ENCODE assay signal across 27 cellular contexts in genomic region chr21:45361033-45361997, GRCh38. TPM values are rescaled to one million over a fixed set of nuclear protein-coding genes. Genes with fewer than 3 reads are reported as not detected.
DNase-seq lines count a peak whose midpoint lies in the region; ATAC-seq, FAIRE-seq and TF ChIP-seq lines count a peak whose summit lies in the region.
"Had no signal": no experiment of that assay in that cellular context is flagged by ENCODE, and none has a peak within 500 bp of the region (broad histone marks: within the 10 kb centered on the region; RNA-seq: fewer than 3 reads in every experiment).

No MANE protein-coding gene starts in this region.

- peak; percentile 16 for DNase-seq in left ventricle myocardium superior
- no peak for DNase-seq in left ventricle myocardium inferior
- no peak for DNase-seq in K562 (ENCODE audit: extremely low read depth in 1 of 4, low spot score in 3 of 4)
- no peak for DNase-seq in mesenchymal stem cell
- DNase-seq in thyroid gland, result peak; percentile 71 to 77
- DNase-seq in NCI-H2196 (lab: John Stamatoyannopoulos, UW; ENCODE audit: unreplicated experiment), result no peak
- no peak for DNase-seq in D341Med (ENCODE audit: low spot score)
- DNase-seq: ACHN; activated CD8-positive, alpha-beta memory T cell treated with anti-CD3 and anti-CD28 coated beads for 24 hours; activated naive CD4-positive, alpha-beta T cell treated with anti-CD3 and anti-CD28 coated beads, Interleukin-2, amount 50 U/mL, for 16 hours; activated T-cell treated with anti-CD3 and anti-CD28 coated beads, Interleukin-2, amount 50 U/mL, for 72 hours; anterior cingulate cortex; cerebellar nuclear complex; effector CD4-positive, alpha-beta T cell; gastrocnemius medialis; Kasumi-1; left colon; NCI-H2029 treated with DMSO at 0.1 percent for 48 hours; RPMI8226; substantia nigra; T1000 had no signal

- H3K18ac ChIP-seq in mesenchymal stem cell (ENCODE audit: low read depth in 1 of 2, low read length in 2 of 2), result peak overlapping the region; percentile 85 to 86

- H3K27ac ChIP-seq in left ventricle myocardium inferior (replicated peaks), result no peak overlapping the region
- no peak overlapping the region for H3K27ac ChIP-seq in K562 (ENCODE audit: extremely low read depth, low read depth, low read length)
- H3K27ac ChIP-seq in mesenchymal stem cell (ENCODE audit: low read length, poor library complexity, severe bottlenecking), result peak overlapping the region; percentile 11
- peak overlapping the region; percentile 9 to 21 (median 17) for H3K27ac ChIP-seq in thyroid gland
- H3K27ac ChIP-seq: C4-2B, gastrocnemius medialis, neutrophil had no signal

- peak overlapping the region; percentile 80 to 98 for H2BK12ac ChIP-seq in mesenchymal stem cell (ENCODE audit: low read length in 2 of 2)

- FAIRE-seq in K562 (lab: Jason Lieb, UNC), result no peak
- FAIRE-seq: GM12878 had no signal

- H3K9me1 ChIP-seq in K562 (ENCODE audit: control insufficient read depth, insufficient read depth, low read length), result no peaks in the 10 kb centered on the region

- H3K9ac ChIP-seq in K562 (ENCODE audit: insufficient read depth in 1 of 2, low read depth in 2 of 2, low read length in 2 of 2) (peak overlapping the region in 1 of 2 experiments; percentile 46; a peak in 2 of 4 replicates), mesenchymal stem cell (ENCODE audit: low read length) (no peak overlapping the region)

- no peak for ATAC-seq in left ventricle myocardium superior
- peak; percentile 6; the same call in 2 of the 3 replicates for ATAC-seq in K562
- ATAC-seq in HG03196 (IDR thresholded peaks at IDR 0.05; ENCODE audit: unreplicated experiment), result no peak
- ATAC-seq: activated CD4-positive, CD25-positive, alpha-beta regulatory T cell treated with anti-CD3 and anti-CD28 coated beads, Interleukin-2, amount 50 U/mL, for 24 hours; activated T-cell treated with anti-CD3 and anti-CD28 coated beads, Interleukin-2, amount 50 U/mL, for 72 hours; gastrocnemius medialis; GM12878; left colon; mucosa of descending colon had no signal

- H3K4me3 ChIP-seq in left ventricle myocardium inferior (no peak overlapping the region), K562 (no peak overlapping the region), mesenchymal stem cell (ENCODE audit: insufficient read depth in 1 of 2, low read depth in 1 of 2, low read length in 2 of 2) (no peak overlapping the region), thyroid gland (replicated peaks in 1 of 3) (no peak overlapping the region)
- H3K4me3 ChIP-seq: gastrocnemius medialis, GM12878, mucosa of descending colon had no signal

- no peak overlapping the region for H3K23ac ChIP-seq in mesenchymal stem cell (ENCODE audit: low read length in 2 of 2)

- no peaks in the 10 kb centered on the region for H3K9me3 ChIP-seq in left ventricle myocardium inferior (replicated peaks)
- no peaks in the 10 kb centered on the region for H3K9me3 ChIP-seq in K562 (replicated peaks; ENCODE audit: control insufficient read depth, insufficient read depth, low read depth, low read length)
- no peaks in the 10 kb centered on the region for H3K9me3 ChIP-seq in mesenchymal stem cell (ENCODE audit: control insufficient read depth, low read length)
- H3K9me3 ChIP-seq in thyroid gland, result no peaks in the 10 kb centered on the region
- H3K9me3 ChIP-seq: gastrocnemius medialis, mucosa of descending colon, neutrophil had no signal

- peak overlapping the region; percentile 93 for H2AK5ac ChIP-seq in mesenchymal stem cell (ENCODE audit: low read length, severe bottlenecking)

- H4K8ac ChIP-seq in mesenchymal stem cell (ENCODE audit: low read length), result peak overlapping the region; percentile 92

- no TSS peak for BruUV-seq in K562 (replicated peaks; lab: Mats Ljungman, UMichigan)

- peaks cover 3% of the 10 kb centered on the region; the same call in 1 of the 2 replicates for H4K20me1 ChIP-seq in K562 (replicated peaks; ENCODE audit: control insufficient read depth, insufficient read depth, low read length)

- peak overlapping the region; percentile 58 for H2AFZ ChIP-seq in K562 (ENCODE audit: low read depth, low read length)
- H2AFZ ChIP-seq in mesenchymal stem cell (ENCODE audit: low read depth, low read length), result no peak overlapping the region

- TF ChIP-seq POLR2A in K562 (conservative IDR thresholded peaks at IDR 0.05), result no peak
- TF ChIP-seq POLR2A in thyroid gland (IDR thresholded peaks at IDR 0.05), result no peak

- no peaks in the 10 kb centered on the region for H3K79me1 ChIP-seq in mesenchymal stem cell (replicated peaks; ENCODE audit: low read length, poor library complexity, severe bottlenecking)

- H2BK15ac ChIP-seq in mesenchymal stem cell (ENCODE audit: low read depth, poor library complexity, severe bottlenecking), result peak overlapping the region; percentile 97

- peak overlapping the region; percentile 95 for H4K91ac ChIP-seq in mesenchymal stem cell (ENCODE audit: low read length)

- POLR2A ChIA-PET in K562 (lab: Yijun Ruan, JAX), result interaction anchor here (0.6 to 1.4 kb wide), 7 partner anchors 11 to 223 kb away, joined by 3 to 7 read pairs (median 3); no protein-coding TSS in a partner anchor

- no peaks in the 10 kb centered on the region for H3K79me2 ChIP-seq in K562 (ENCODE audit: control insufficient read depth, insufficient read depth, low read length)

- no peaks in the 10 kb centered on the region for H3K36me3 ChIP-seq in left ventricle myocardium inferior
- H3K36me3 ChIP-seq in K562 (ENCODE audit: control insufficient read depth, insufficient read depth, low read length), result no peaks in the 10 kb centered on the region
- H3K36me3 ChIP-seq in mesenchymal stem cell (ENCODE audit: control insufficient read depth in 1 of 2, insufficient read depth in 2 of 2, low read depth in 1 of 2, low read length in 2 of 2), result no peaks in the 10 kb centered on the region
- no peaks in the 10 kb centered on the region for H3K36me3 ChIP-seq in thyroid gland
- H3K36me3 ChIP-seq: gastrocnemius medialis, neutrophil had no signal

- no peak overlapping the region for H2BK5ac ChIP-seq in mesenchymal stem cell (ENCODE audit: low read depth, low read length, poor library complexity, severe bottlenecking)

- CTCF ChIA-PET in K562 (lab: Yijun Ruan, JAX; ENCODE audit: low intra/inter-chr PET ratio), result no interaction called here

- 47% methylated on average over 24 of the region's 29 CpGs for WGBS in K562 (ENCODE audit: insufficient coverage, low coverage, missing lambda C conversion rate)
- WGBS in mesenchymal stem cell, result 67% methylated on average over 26 of the region's 29 CpGs
- 59 to 83% methylated on average over 17 to 25 of the region's 29 CpGs for WGBS in thyroid gland, 2 donors

- intact Hi-C loops in left ventricle myocardium superior (cut with micrococcal nuclease) (no loop called here), left ventricle myocardium inferior (cut with micrococcal nuclease) (no loop called here), K562 (cut with micrococcal nuclease) (loop anchor here (5.0 kb wide), 1 partner anchor 231 kb away; no protein-coding TSS in a partner anchor), thyroid gland (cut with DNase I) (no loop called here)

- H2BK120ac ChIP-seq in mesenchymal stem cell (ENCODE audit: low read depth, low read length), result peak overlapping the region; percentile 91

- H3K4me1 ChIP-seq in left ventricle myocardium inferior (peaks cover 82% of the 10 kb centered on the region), K562 (replicated peaks in 1 of 2; ENCODE audit: control insufficient read depth in 2 of 2, insufficient read depth in 2 of 2, low read length in 2 of 2) (peaks cover 45 to 92% of the 10 kb centered on the region in 2 experiments), mesenchymal stem cell (ENCODE audit: control insufficient read depth, insufficient read depth, low read depth, low read length) (peaks cover 48% of the 10 kb centered on the region), thyroid gland (peaks cover 0 to 46% of the 10 kb centered on the region in 2 donors)

- TF ChIP-seq EP300 in K562 (IDR thresholded peaks at IDR 0.05; ENCODE audit: low read length), result no peak

- peak overlapping the region; percentile 10; the same call in 1 of the 2 replicates for H3K4me2 ChIP-seq in K562 (ENCODE audit: insufficient read depth, low read length)
- no peak overlapping the region for H3K4me2 ChIP-seq in mesenchymal stem cell (ENCODE audit: low read length, poor library complexity, severe bottlenecking)

- in situ Hi-C loops in K562 (cut with MboI), result no loop called here

- peak overlapping the region in 1 of 2 experiments; percentile 37 for H3K14ac ChIP-seq in mesenchymal stem cell (ENCODE audit: low read length in 2 of 2)

- TF ChIP-seq CTCF in left ventricle myocardium inferior (IDR thresholded peaks at IDR 0.05; ENCODE audit: borderline replicate concordance), result no peak
- TF ChIP-seq CTCF in K562 (IDR thresholded peaks at IDR 0.05 in 2 of 3, conservative IDR thresholded peaks at IDR 0.05 in 1 of 3; ENCODE audit: insufficient read depth in 2 of 3, low read depth in 1 of 3, low read length in 3 of 3), result no peak
- no peak for TF ChIP-seq CTCF in thyroid gland (IDR thresholded peaks at IDR 0.05)

- peak overlapping the region; percentile 66 to 96 for H3K4ac ChIP-seq in mesenchymal stem cell (ENCODE audit: low read depth in 1 of 2, low read length in 2 of 2)

- no peak for TF ChIP-seq RAD21 in K562 (CRISPR knock-in tag; conservative IDR thresholded peaks at IDR 0.05 in 1 of 2, IDR thresholded peaks at IDR 0.05 in 1 of 2)

- H3K27me3 ChIP-seq in left ventricle myocardium inferior (ENCODE audit: low read depth), result no peaks in the 10 kb centered on the region
- H3K27me3 ChIP-seq in K562 (ENCODE audit: control insufficient read depth in 2 of 2, insufficient read depth in 2 of 2, low read length in 2 of 2), result peaks cover 0 to 15% of the 10 kb centered on the region in 2 experiments; a peak in 2 of 5 replicates
- no peaks in the 10 kb centered on the region for H3K27me3 ChIP-seq in mesenchymal stem cell (ENCODE audit: control insufficient read depth in 1 of 2, insufficient read depth in 1 of 2, low read length in 2 of 2)
- no peaks in the 10 kb centered on the region for H3K27me3 ChIP-seq in thyroid gland

RNA-seq across cellular contexts. Expression of gene COL18A1, which starts 43.6 kb away (rescaled TPM):
- total RNA-seq in left ventricle myocardium superior (52.4 TPM), left ventricle myocardium inferior (66.5 TPM), K562 (2014; rRNA removed) (12.0 and 16.1 TPM in 2 replicates), K562 (2014; rRNA removed; fragmentation: Illumina TruSeq; extraction: Trizol) (0.54 and 1.1 TPM in 2 replicates), K562 (2015; rRNA removed; fragmentation: Illumina TruSeq; extraction: Trizol) (1.6 and 2.3 TPM in 2 replicates), K562 (2021) (16.1 and 16.4 TPM in 2 replicates), thyroid gland (100 to 1,000 TPM; 105 to 264 (median 238) TPM)
- 18.2 and 47.1 TPM in 2 replicates for total RNA-seq in K562 (2011; cell fraction: chromatin; rRNA removed; ENCODE audit: low replicate concordance)
- total RNA-seq in K562 (2011; cell fraction: nucleolus; rRNA removed), result 42.8 and 53.0 TPM in 2 replicates
- total RNA-seq in K562 (2011; cell fraction: nucleoplasm; rRNA removed), result 26.1 and 28.1 TPM in 2 replicates
- polyA plus RNA-seq in K562 (2011; rRNA removed) (4.9 and 16.8 TPM in 2 replicates), K562 (2014; fragmentation: Illumina TruSeq; extraction: Trizol) (2.0 and 5.5 TPM in 2 replicates), K562 (2014; fragmentation: Nextera tagmentation; extraction: Ambion mirVana) (under 1 TPM; 0.14 to 0.25 TPM), K562 (2014; rRNA removed) (7.8 and 11.8 TPM in 2 replicates)
- polyA plus RNA-seq in K562 (2011; cell fraction: cytosol; rRNA removed), result 23.2 and 39.2 TPM in 2 replicates
- 67.4 and 83.8 TPM in 2 replicates for polyA plus RNA-seq in K562 (2011; cell fraction: nucleus; rRNA removed)
- polyA plus RNA-seq in K562 (2012), result 6.2 and 11.5 TPM in 2 replicates
- 2.9 and 3.3 TPM in 2 replicates for polyA minus RNA-seq in K562 (2011; rRNA and poly(A)+ RNA removed)
- 11.5 and 49.2 TPM in 2 replicates for polyA minus RNA-seq in K562 (2011; cell fraction: cytosol; rRNA and poly(A)+ RNA removed)
- polyA minus RNA-seq in K562 (2011; cell fraction: nucleus; rRNA and poly(A)+ RNA removed), result 11.6 and 22.0 TPM in 2 replicates
- 330 TPM for polyA plus RNA-seq in mesenchymal stem cell (2013, experiment 1 of 2)
- 322 TPM for polyA plus RNA-seq in mesenchymal stem cell (2013, experiment 2 of 2)

Comparison
In these comparisons a context has a peak if more than half of its experiments do, and no peak if none do; other contexts are left out.
1. DNase-seq: peak in left ventricle myocardium superior (single experiment) and thyroid gland (2 of 2); none in left ventricle myocardium inferior (single experiment), K562 (0 of 4), mesenchymal stem cell (single experiment), NCI-H2196 (single experiment) and D341Med (single experiment).
2. H3K27ac ChIP-seq: peak in mesenchymal stem cell (single experiment) and thyroid gland (3 of 3); none in left ventricle myocardium inferior (single experiment) and K562 (single experiment).